9 cellular contexts compared by ENCODE assay signal in genomic region chr12:39990122-39991101, GRCh38.
DNase-seq lines count a peak whose midpoint lies in the region; ATAC-seq, FAIRE-seq and TF ChIP-seq lines count a peak whose summit lies in the region.
"Had no signal": no experiment of that assay in that cellular context is flagged by ENCODE, and none has a peak within 500 bp of the region (broad histone marks: within the 10 kb centered on the region; RNA-seq: fewer than 3 reads in every experiment).

No MANE protein-coding gene starts in this region.

- ATAC-seq in A549 (peak; percentile 95 to 98), HG02840 (IDR thresholded peaks at IDR 0.05; ENCODE audit: low FRiP score, unreplicated experiment) (peak; percentile 89), upper lobe of right lung (peak; percentile 94)

- FAIRE-seq in A549 (lab: Jason Lieb, UNC): no peak

- no peak for TF ChIP-seq EP300 in A549 (IDR thresholded peaks at IDR 0.05)
- TF ChIP-seq EP300 in ovary (IDR thresholded peaks at IDR 0.05): no peak

- no peaks in the 10 kb centered on the region for H3K36me3 ChIP-seq in ovary
- H3K36me3 ChIP-seq in upper lobe of right lung: no peaks in the 10 kb centered on the region

- H3K4me3 ChIP-seq in A549 (no peak overlapping the region), ovary (no peak overlapping the region), upper lobe of right lung (no peak overlapping the region)
- H3K4me3 ChIP-seq: skin epidermis had no signal

- H3K27ac ChIP-seq in A549: no peak overlapping the region
- H3K27ac ChIP-seq in ovary: no peak overlapping the region
- no peak overlapping the region for H3K27ac ChIP-seq in upper lobe of right lung
- H3K27ac ChIP-seq: skin epidermis had no signal

- CTCF ChIA-PET in A549 (lab: Yijun Ruan, JAX): interaction anchor here (0.6 to 2.9 kb wide), 13 partner anchors 10 to 229 kb away, joined by 3 to 15 read pairs (median 3); no protein-coding TSS in a partner anchor

- DNase-seq in A549 (ENCODE audit: low read depth in 1 of 2, low spot score in 1 of 2) (peak; percentile 15 to 53), GM13976 (ENCODE audit: low spot score) (peak; percentile 36), NCI-H69 (lab: John Stamatoyannopoulos, UW) (peak; percentile 37), fibroblast of gingiva (ENCODE audit: low read depth) (peak; percentile 49), ovary (peak; percentile 10 to 58 (median 33)), upper lobe of right lung (peak; percentile 71)
- DNase-seq in activated CD8-positive, alpha-beta memory T cell treated with anti-CD3 and anti-CD28 coated beads, Interleukin-2, amount 50 U/mL, for 4 hours: peak; percentile 55

- H3K4me1 ChIP-seq in A549 (no peaks in the 10 kb centered on the region), ovary (ENCODE audit: insufficient read depth) (no peaks in the 10 kb centered on the region), upper lobe of right lung (no peaks in the 10 kb centered on the region)

- H3K27me3 ChIP-seq in ovary (no peaks in the 10 kb centered on the region), upper lobe of right lung (no peaks in the 10 kb centered on the region)

- H3K4me2 ChIP-seq in A549: no peak overlapping the region

- TF ChIP-seq POLR2A in A549 (IDR thresholded peaks at IDR 0.05; ENCODE audit: low read length) (no peak), ovary (IDR thresholded peaks at IDR 0.05) (no peak)

- WGBS in A549 (ENCODE audit: missing lambda C conversion rate): 18% methylated on average over 4 of the region's 4 CpGs
- WGBS in ovary, 3 donors: 55 to 72% (median 64%) methylated on average over 4 of the region's 4 CpGs

- intact Hi-C loops in ovary (cut with DNase I) (no loop called here), upper lobe of right lung (cut with DNase I) (no loop called here)

- peak; percentile 69 to 78 for TF ChIP-seq RAD21 in A549 (conservative IDR thresholded peaks at IDR 0.05 in 1 of 2, IDR thresholded peaks at IDR 0.05 in 1 of 2)

- POLR2A ChIA-PET in A549 (lab: Yijun Ruan, JAX): no interaction called here

- H3K9me3 ChIP-seq in A549: no peaks in the 10 kb centered on the region
- no peaks in the 10 kb centered on the region for H3K9me3 ChIP-seq in ovary
- H3K9me3 ChIP-seq in upper lobe of right lung: no peaks in the 10 kb centered on the region

- TF ChIP-seq CTCF in A549 (IDR thresholded peaks at IDR 0.05) (peak; percentile 82), GM13976 (IDR thresholded peaks at IDR 0.05; ENCODE audit: borderline replicate concordance, control extremely low read depth, extremely low read depth, insufficient read depth, missing control alignments) (peak; percentile 73), ovary (IDR thresholded peaks at IDR 0.05) (peak in 2 of 3 donors; percentile 63), upper lobe of right lung (IDR thresholded peaks at IDR 0.05) (peak; percentile 88)

- in situ Hi-C loops in GM13976 (cut with MboI; ENCODE audit: low sequenced_read_pairs, unreplicated experiment): loop anchor here (10.0 to 25.0 kb wide), 2 partner anchors 226 to 678 kb away; no protein-coding TSS in a partner anchor

TF ChIP-seq in A549, 52 proteins besides CTCF, POLR2A, EP300 and RAD21:
- no peak for TF ChIP-seq MAFK (IDR thresholded peaks at IDR 0.05; ENCODE audit: partially characterized antibody)
- peak; percentile 72 for TF ChIP-seq SMC3 (IDR thresholded peaks at IDR 0.05)
